Comparison of ENCODE assay signal across 9 cellular contexts in genomic region chr6:136772685-136773472, GRCh38. TPM values are rescaled to one million over a fixed set of nuclear protein-coding genes. Genes with fewer than 3 reads are reported as not detected.
DNase-seq lines count a peak whose midpoint lies in the region; ATAC-seq and FAIRE-seq lines count a peak whose summit lies in the region.
"Had no signal": no experiment of that assay in that cellular context is flagged by ENCODE, and none has a peak within 500 bp of the region (broad histone marks: within the 10 kb centered on the region; RNA-seq: fewer than 3 reads in every experiment).

No MANE protein-coding gene starts in this region.

- peak; percentile 55 for DNase-seq in M059J (ENCODE audit: low read depth)
- DNase-seq in glomerular visceral epithelial cell (ENCODE audit: extremely low spot score), result peak; percentile 70
- no peak for DNase-seq in HuH-7 (ENCODE audit: low spot score)
- DNase-seq in hepatic stellate cell (ENCODE audit: low spot score), result no peak
- DNase-seq in urothelium cell line (ENCODE audit: low spot score), result no peak
- no peak for DNase-seq in mucosa of gallbladder (ENCODE audit: low spot score)

- no peak for FAIRE-seq in urothelium cell line (lab: Jason Lieb, UNC)
- FAIRE-seq: endometrium had no signal

- ATAC-seq in GM18508 (IDR thresholded peaks at IDR 0.05; ENCODE audit: insufficient read depth, unreplicated experiment), result peak; percentile 52
- peak; percentile 68 for ATAC-seq in GM21717 (IDR thresholded peaks at IDR 0.05; ENCODE audit: unreplicated experiment)

RNA-seq across cellular contexts. Expression of gene MAP3K5, which starts 19.4 kb away (rescaled TPM):
- total RNA-seq in M059J (2014; rRNA removed; shearing (Covaris generic)), result 9.0 and 14.0 TPM in 2 replicates
- 15.9 TPM for total RNA-seq in mucosa of gallbladder

RNA-seq across cellular contexts. Expression of gene PEX7, which starts 49.5 kb away (rescaled TPM):
- 13.9 and 23.1 TPM in 2 replicates for total RNA-seq in M059J (2014; rRNA removed; shearing (Covaris generic))
- 11.2 TPM for total RNA-seq in mucosa of gallbladder

Comparison
In these comparisons a context has a peak if more than half of its experiments do, and no peak if none do; other contexts are left out.
1. DNase-seq: peak in M059J (single experiment) and glomerular visceral epithelial cell (single experiment); none in HuH-7 (single experiment), hepatic stellate cell (single experiment), urothelium cell line (single experiment) and mucosa of gallbladder (single experiment).